25 cellular contexts compared by ENCODE assay signal in the genomic region with DNA sequence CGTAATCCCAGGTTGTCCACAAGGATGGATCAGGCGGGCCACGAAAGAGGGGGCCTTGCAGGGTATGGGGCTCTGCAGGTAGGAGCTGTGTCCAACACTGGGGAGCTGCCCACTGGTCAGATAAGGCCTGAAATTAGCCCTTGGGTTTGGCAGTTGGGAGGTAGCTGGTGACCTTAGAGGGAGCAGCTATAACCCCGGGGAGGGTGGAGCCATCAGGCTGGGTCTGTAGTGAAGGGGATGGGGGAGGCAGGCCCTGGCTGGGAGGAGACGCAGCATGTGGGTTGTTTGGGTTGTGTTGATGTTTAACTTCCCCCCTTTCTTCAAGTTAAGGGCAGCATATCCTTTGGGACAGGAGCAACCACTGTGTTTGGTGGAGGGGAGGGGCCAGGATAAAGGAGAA. TPM values are rescaled to one million over a fixed set of nuclear protein-coding genes. Genes with fewer than 3 reads are reported as not detected.
A peak's percentile ranks its signal among the peaks of the same experiment; 100 is the strongest.
DNase-seq lines count a peak whose midpoint lies in the region; ATAC-seq, FAIRE-seq and TF ChIP-seq lines count a peak whose summit lies in the region.
"Had no signal": no experiment of that assay in that cellular context is flagged by ENCODE, and none has a peak within 500 bp of the region (broad histone marks: within the 10 kb centered on the region; RNA-seq: fewer than 3 reads in every experiment).

No MANE protein-coding gene starts in this region.

- CTCF ChIA-PET in K562 (lab: Yijun Ruan, JAX; ENCODE audit: low intra/inter-chr PET ratio): no interaction called here
- CTCF ChIA-PET in PC-9 (lab: Charles Lee): no interaction called here

- H3K4me3 ChIP-seq in Loucy (ENCODE audit: low read length, poor library complexity, severe bottlenecking) (no peak overlapping the region), K562 (no peak overlapping the region), skeletal muscle tissue (ENCODE audit: low read length in 3 of 3) (no peak overlapping the region), PC-9 (no peak overlapping the region)
- H3K4me3 ChIP-seq: body of pancreas, neural progenitor cell had no signal

- peak overlapping the region; percentile 13 for H3K4me2 ChIP-seq in Loucy (ENCODE audit: low read depth, low read length, poor library complexity, severe bottlenecking)
- H3K4me2 ChIP-seq in K562 (ENCODE audit: insufficient read depth, low read length): peak overlapping the region; percentile 20
- no peak overlapping the region for H3K4me2 ChIP-seq in PC-9
- H3K4me2 ChIP-seq: neural progenitor cell had no signal

- no peak for TF ChIP-seq CTCF in Loucy (conservative IDR thresholded peaks at IDR 0.05; ENCODE audit: low read length)
- TF ChIP-seq CTCF in K562 (IDR thresholded peaks at IDR 0.05 in 2 of 3, conservative IDR thresholded peaks at IDR 0.05 in 1 of 3; ENCODE audit: insufficient read depth in 2 of 3, low read depth in 1 of 3, low read length in 3 of 3): no peak
- TF ChIP-seq CTCF in PC-9 (conservative IDR thresholded peaks at IDR 0.05): no peak

- 49% methylated on average over 5 of the region's 5 CpGs for WGBS in K562 (ENCODE audit: insufficient coverage, low coverage, missing lambda C conversion rate)

- peaks cover 43% of the 10 kb centered on the region for H3K4me1 ChIP-seq in Loucy (ENCODE audit: insufficient read depth, low read length, poor library complexity, severe bottlenecking)
- H3K4me1 ChIP-seq in K562 (replicated peaks in 1 of 2; ENCODE audit: control insufficient read depth in 2 of 2, insufficient read depth in 2 of 2, low read length in 2 of 2): peaks cover 35 to 57% of the 10 kb centered on the region in 2 experiments
- peaks cover 42 to 71% (median 58%) of the 10 kb centered on the region in 3 donors for H3K4me1 ChIP-seq in skeletal muscle tissue (ENCODE audit: control insufficient read depth in 3 of 3, insufficient read depth in 3 of 3, low read length in 3 of 3)
- H3K4me1 ChIP-seq in PC-9 (replicated peaks; ENCODE audit: insufficient read depth): 0 out of 2 replicates have a peak, but pooled peaks cover 6% of the 10 kb centered on the region

- H3K4me3 Mint-ChIP-seq in activated T-cell treated with anti-CD3 and anti-CD28 coated beads, Interleukin-2, amount 50 U/mL, for 72 hours: no peak overlapping the region
- H3K4me3 Mint-ChIP-seq: memory B cell, neural progenitor cell had no signal

- peaks cover 45% of the 10 kb centered on the region for H4K20me1 ChIP-seq in Loucy (ENCODE audit: insufficient read depth, low read length, poor library complexity, severe bottlenecking)
- H4K20me1 ChIP-seq in K562 (replicated peaks; ENCODE audit: control insufficient read depth, insufficient read depth, low read length): peaks cover 8% of the 10 kb centered on the region; the same call in 1 of the 2 replicates
- H4K20me1 ChIP-seq in PC-9 (ENCODE audit: insufficient read depth): peaks cover 34% of the 10 kb centered on the region

- H3F3A ChIP-seq in Loucy (ENCODE audit: low read depth) (no peaks in the 10 kb centered on the region), PC-9 (ENCODE audit: insufficient read depth, low read depth) (peaks cover 32% of the 10 kb centered on the region; the same call in 1 of the 2 replicates)

- H3K27me3 ChIP-seq in Loucy (ENCODE audit: insufficient read depth, low read length, poor library complexity, severe bottlenecking) (no peaks in the 10 kb centered on the region), K562 (ENCODE audit: control insufficient read depth in 2 of 2, insufficient read depth in 2 of 2, low read length in 2 of 2) (no peaks in the 10 kb centered on the region), skeletal muscle tissue (ENCODE audit: control insufficient read depth in 3 of 3, insufficient read depth in 3 of 3, low read length in 3 of 3) (no peaks in the 10 kb centered on the region), PC-9 (ENCODE audit: insufficient read depth, low read depth) (no peaks in the 10 kb centered on the region)
- H3K27me3 ChIP-seq: body of pancreas had no signal

- TF ChIP-seq POLR2A in K562 (conservative IDR thresholded peaks at IDR 0.05): no peak

- no peaks in the 10 kb centered on the region for H3K9me2 ChIP-seq in Loucy (replicated peaks; ENCODE audit: low read depth, low read length)
- no peaks in the 10 kb centered on the region for H3K9me2 ChIP-seq in PC-9 (ENCODE audit: insufficient read depth)

- H3K36me3 Mint-ChIP-seq in activated T-cell treated with anti-CD3 and anti-CD28 coated beads, Interleukin-2, amount 50 U/mL, for 72 hours (ENCODE audit: insufficient read depth in 2 of 2): peaks cover 16 to 26% of the 10 kb centered on the region in 2 donors

- POLR2A ChIA-PET in K562 (lab: Yijun Ruan, JAX): interaction anchor here (0.6 to 3.5 kb wide), 7 partner anchors 8 to 152 kb away, joined by 3 to 30 read pairs (median 6); no protein-coding TSS in a partner anchor
- POLR2A ChIA-PET in PC-9 (lab: Charles Lee; ENCODE audit: unreplicated experiment): interaction anchor here (0.6 kb wide), 1 partner anchor 143 kb away, joined by 4 read pairs; a partner anchor contains a TSS

- H3K36me3 ChIP-seq in Loucy (ENCODE audit: insufficient read depth, low read length): peaks cover 44% of the 10 kb centered on the region; the same call in 1 of the 2 replicates
- H3K36me3 ChIP-seq in K562 (ENCODE audit: control insufficient read depth, insufficient read depth, low read length): peaks cover 77% of the 10 kb centered on the region; the same call in 2 of the 3 replicates
- peaks cover 59 to 62% (median 60%) of the 10 kb centered on the region in 3 donors for H3K36me3 ChIP-seq in skeletal muscle tissue (ENCODE audit: control insufficient read depth in 3 of 3, insufficient read depth in 3 of 3, low read length in 3 of 3)
- H3K36me3 ChIP-seq in PC-9 (ENCODE audit: low read depth): peaks cover 21% of the 10 kb centered on the region
- H3K36me3 ChIP-seq: neural progenitor cell had no signal

- in situ Hi-C loops in K562 (cut with MboI): no loop called here

- H3K27me3 Mint-ChIP-seq in activated T-cell treated with anti-CD3 and anti-CD28 coated beads, Interleukin-2, amount 50 U/mL, for 72 hours (ENCODE audit: low read depth): no peaks in the 10 kb centered on the region
- H3K27me3 Mint-ChIP-seq: memory B cell had no signal

- no peak for FAIRE-seq in K562 (lab: Jason Lieb, UNC)
- FAIRE-seq: colon, GM19239, H1, kidney had no signal

- H3K4me1 Mint-ChIP-seq in activated T-cell treated with anti-CD3 and anti-CD28 coated beads, Interleukin-2, amount 50 U/mL, for 72 hours (ENCODE audit: low read depth): peaks cover 85% of the 10 kb centered on the region

- peak overlapping the region; percentile 80 for H3K27ac Mint-ChIP-seq in activated T-cell treated with anti-CD3 and anti-CD28 coated beads, Interleukin-2, amount 50 U/mL, for 72 hours
- H3K27ac Mint-ChIP-seq: memory B cell, neural progenitor cell had no signal

- H3K9ac ChIP-seq in Loucy (ENCODE audit: low read depth, low read length, poor library complexity, severe bottlenecking) (no peak overlapping the region), K562 (ENCODE audit: insufficient read depth in 1 of 2, low read depth in 2 of 2, low read length in 2 of 2) (peak overlapping the region in 1 of 2 experiments; percentile 83; a peak in 1 of 4 replicates), skeletal muscle tissue (ENCODE audit: low read depth in 1 of 3, low read length in 3 of 3) (peak overlapping the region in 2 of 3 donors; percentile 16 to 60)
- H3K9ac ChIP-seq: neural progenitor cell had no signal

- intact Hi-C loops in K562 (cut with micrococcal nuclease) (no loop called here), PC-9 (cut with micrococcal nuclease; ENCODE audit: unreplicated experiment) (no loop called here)

- TF ChIP-seq RAD21 in K562 (CRISPR knock-in tag; conservative IDR thresholded peaks at IDR 0.05 in 1 of 2, IDR thresholded peaks at IDR 0.05 in 1 of 2): no peak

- TF ChIP-seq EP300 in K562 (IDR thresholded peaks at IDR 0.05; ENCODE audit: low read length): no peak

- no peaks in the 10 kb centered on the region for H3K9me3 ChIP-seq in Loucy (ENCODE audit: insufficient read depth, low read depth, low read length)
- H3K9me3 ChIP-seq in K562 (replicated peaks; ENCODE audit: control insufficient read depth, insufficient read depth, low read depth, low read length): no peaks in the 10 kb centered on the region
- no peaks in the 10 kb centered on the region for H3K9me3 ChIP-seq in skeletal muscle tissue (ENCODE audit: control insufficient read depth in 3 of 3, low read length in 3 of 3)
- no peaks in the 10 kb centered on the region for H3K9me3 ChIP-seq in PC-9 (ENCODE audit: insufficient read depth, low read depth)
- H3K9me3 ChIP-seq: body of pancreas had no signal

- H2AFZ ChIP-seq in Loucy (ENCODE audit: low read length) (no peak overlapping the region), K562 (ENCODE audit: low read depth, low read length) (no peak overlapping the region), PC-9 (no peak overlapping the region)
- H2AFZ ChIP-seq: neural progenitor cell had no signal

- BruUV-seq in K562 (replicated peaks; lab: Mats Ljungman, UMichigan): no TSS peak
- BruUV-seq in PC-9 (replicated peaks; lab: Mats Ljungman, UMichigan): no TSS peak

- H3K79me2 ChIP-seq in Loucy (ENCODE audit: insufficient read depth, low read length) (peaks cover 48% of the 10 kb centered on the region), K562 (ENCODE audit: control insufficient read depth, insufficient read depth, low read length) (peaks cover 21% of the 10 kb centered on the region), PC-9 (ENCODE audit: low read depth) (peaks cover 32% of the 10 kb centered on the region)

- ATAC-seq in activated T-cell treated with anti-CD3 and anti-CD28 coated beads, Interleukin-2, amount 50 U/mL, for 72 hours (replicated peaks in 1 of 2): no peak
- ATAC-seq in K562: peak; percentile 61
- ATAC-seq: body of pancreas had no signal

- peaks cover 4% of the 10 kb centered on the region for H3K9me1 ChIP-seq in K562 (ENCODE audit: control insufficient read depth, insufficient read depth, low read length)

- no peak for DNase-seq in activated T-cell treated with anti-CD3 and anti-CD28 coated beads, Interleukin-2, amount 50 U/mL, for 72 hours
- DNase-seq in activated T-cell treated with anti-CD3 and anti-CD28 coated beads, Interleukin-2, amount 50 U/mL, for 1 hour: no peak
- peak in 3 of 4 experiments; percentile 36 to 60 (median 59) for DNase-seq in K562 (ENCODE audit: extremely low read depth in 1 of 4, low spot score in 3 of 4)
- DNase-seq in PC-9: no peak
- DNase-seq in germinal center (ENCODE audit: low spot score): no peak
- no peak for DNase-seq in middle frontal gyrus (ENCODE audit: extremely low spot score, low spot score)
- DNase-seq: ACHN; activated gamma-delta T cell treated with Interleukin-2 at 50 U/mL for 16 hours; body of pancreas; hypothalamus; kidney; NCI-H187; NK-92 treated with Interleukin-12 subunit alpha and Interleukin-12 subunit beta, amount 100 ng/mL, for 24 hours; RPMI8226; stimulated activated CD4-positive, alpha-beta T cell treated with anti-CD3 and anti-CD28 coated beads, Interleukin-15, amount 100 ng/mL, for 24 hours; stimulated activated naive CD4-positive, alpha-beta T cell treated with Interleukin-2 at 50 U/mL for 16 hours; trophoblast cell had no signal

- H3K9me3 Mint-ChIP-seq in activated T-cell treated with anti-CD3 and anti-CD28 coated beads, Interleukin-2, amount 50 U/mL, for 72 hours: no peaks in the 10 kb centered on the region
- H3K9me3 Mint-ChIP-seq: memory B cell, neural progenitor cell had no signal

- H3K27ac ChIP-seq in K562 (ENCODE audit: extremely low read depth, low read depth, low read length) (no peak overlapping the region; the same call in 2 of the 3 replicates), skeletal muscle tissue (ENCODE audit: low read depth, low read length) (peak overlapping the region; percentile 79), PC-9 (no peak overlapping the region)
- H3K27ac ChIP-seq: neural progenitor cell, VCaP had no signal

RNA-seq across cellular contexts. Expression of a gene that starts 5.9 kb away (rescaled TPM):
- 100 to 1,000 TPM; 251 to 263 TPM for total RNA-seq in activated T-cell treated with anti-CD3 and anti-CD28 coated beads, Interleukin-2, amount 50 U/mL, for 72 hours
- total RNA-seq in K562 (2011; cell fraction: chromatin; rRNA removed; ENCODE audit: low replicate concordance): 330 and 658 TPM in 2 replicates
- 248 and 270 TPM in 2 replicates for total RNA-seq in K562 (2011; cell fraction: nucleolus; rRNA removed)
- 297 and 366 TPM in 2 replicates for total RNA-seq in K562 (2011; cell fraction: nucleoplasm; rRNA removed)
- total RNA-seq in K562 (2014; rRNA removed) (31.4 and 34.9 TPM in 2 replicates), K562 (2014; rRNA removed; fragmentation: Illumina TruSeq; extraction: Trizol) (17.4 and 18.4 TPM in 2 replicates), K562 (2015; rRNA removed; fragmentation: Illumina TruSeq; extraction: Trizol) (22.7 and 23.6 TPM in 2 replicates), K562 (2021) (61.3 and 71.7 TPM in 2 replicates), skeletal muscle tissue (16.2 TPM), PC-9 (2021) (113 and 127 TPM in 2 replicates)
- polyA plus RNA-seq in K562 (2011; rRNA removed) (30.0 and 30.6 TPM in 2 replicates), K562 (2014; fragmentation: Illumina TruSeq; extraction: Trizol) (30.2 and 33.4 TPM in 2 replicates), K562 (2014; fragmentation: Nextera tagmentation; extraction: Ambion mirVana) (1 to 10 TPM; 3.1 to 3.4 TPM), K562 (2014; rRNA removed) (47.8 and 55.0 TPM in 2 replicates)
- polyA plus RNA-seq in K562 (2011; cell fraction: cytosol; rRNA removed): 11.8 and 25.6 TPM in 2 replicates
- polyA plus RNA-seq in K562 (2011; cell fraction: nucleus; rRNA removed): 127 and 214 TPM in 2 replicates
- polyA plus RNA-seq in K562 (2012): 36.2 and 46.8 TPM in 2 replicates
- polyA minus RNA-seq in K562 (2011; rRNA and poly(A)+ RNA removed): 20.1 and 32.9 TPM in 2 replicates
- 13.9 and 19.0 TPM in 2 replicates for polyA minus RNA-seq in K562 (2011; cell fraction: cytosol; rRNA and poly(A)+ RNA removed)
- polyA minus RNA-seq in K562 (2011; cell fraction: nucleus; rRNA and poly(A)+ RNA removed): 52.0 and 68.0 TPM in 2 replicates

RNA-seq across cellular contexts. Expression of a gene that starts 19.2 kb away (rescaled TPM):
- 10 to 100 TPM; 25.5 to 27.8 TPM for total RNA-seq in activated T-cell treated with anti-CD3 and anti-CD28 coated beads, Interleukin-2, amount 50 U/mL, for 72 hours
- total RNA-seq in K562 (2011; cell fraction: chromatin; rRNA removed; ENCODE audit: low replicate concordance): 5.3 and 11.2 TPM in 2 replicates
- 8.9 and 9.2 TPM in 2 replicates for total RNA-seq in K562 (2011; cell fraction: nucleolus; rRNA removed)
- 10.9 and 12.7 TPM in 2 replicates for total RNA-seq in K562 (2011; cell fraction: nucleoplasm; rRNA removed)
- total RNA-seq in K562 (2014; rRNA removed): 21.7 and 29.6 TPM in 2 replicates
- 7.2 and 11.7 TPM in 2 replicates for total RNA-seq in K562 (2014; rRNA removed; fragmentation: Illumina TruSeq; extraction: Trizol)
- 15.6 and 15.7 TPM in 2 replicates for total RNA-seq in K562 (2015; rRNA removed; fragmentation: Illumina TruSeq; extraction: Trizol)
- total RNA-seq in K562 (2021): 60.7 and 78.7 TPM in 2 replicates
- polyA plus RNA-seq in K562 (2011; rRNA removed): 13.0 and 20.5 TPM in 2 replicates
- 7.8 and 30.3 TPM in 2 replicates for polyA plus RNA-seq in K562 (2011; cell fraction: cytosol; rRNA removed)
- polyA plus RNA-seq in K562 (2011; cell fraction: nucleus; rRNA removed): 6.0 and 11.9 TPM in 2 replicates
- 25.2 and 31.6 TPM in 2 replicates for polyA plus RNA-seq in K562 (2012)
- 15.0 and 29.4 TPM in 2 replicates for polyA plus RNA-seq in K562 (2014; fragmentation: Illumina TruSeq; extraction: Trizol)
- 10 to 100 TPM in 1 of 2 experiments, 1 to 10 TPM in 1; 5.0 to 10.7 TPM for polyA plus RNA-seq in K562 (2014; fragmentation: Nextera tagmentation; extraction: Ambion mirVana)
- polyA plus RNA-seq in K562 (2014; rRNA removed): 38.9 and 57.5 TPM in 2 replicates
- polyA minus RNA-seq in K562 (2011; rRNA and poly(A)+ RNA removed): 2.4 and 3.5 TPM in 2 replicates
- 4.8 and 12.4 TPM in 2 replicates for polyA minus RNA-seq in K562 (2011; cell fraction: cytosol; rRNA and poly(A)+ RNA removed)
- polyA minus RNA-seq in K562 (2011; cell fraction: nucleus; rRNA and poly(A)+ RNA removed): 2.6 and 3.9 TPM in 2 replicates
- total RNA-seq in skeletal muscle tissue: 3.1 TPM
- 36.6 and 38.1 TPM in 2 replicates for total RNA-seq in PC-9 (2021)

RNA-seq across cellular contexts. Expression of a gene that starts 36.2 kb away (rescaled TPM):
- total RNA-seq in activated T-cell treated with anti-CD3 and anti-CD28 coated beads, Interleukin-2, amount 50 U/mL, for 72 hours: 10 to 100 TPM; 30.3 to 37.4 TPM
- 1.5 and 3.4 TPM in 2 replicates for total RNA-seq in K562 (2011; cell fraction: chromatin; rRNA removed; ENCODE audit: low replicate concordance)
- 3.6 and 4.3 TPM in 2 replicates for total RNA-seq in K562 (2011; cell fraction: nucleolus; rRNA removed)
- total RNA-seq in K562 (2011; cell fraction: nucleoplasm; rRNA removed): 2.3 and 3.1 TPM in 2 replicates
- total RNA-seq in K562 (2014; rRNA removed): 5.9 and 7.3 TPM in 2 replicates
- 4.3 and 4.6 TPM in 2 replicates for total RNA-seq in K562 (2014; rRNA removed; fragmentation: Illumina TruSeq; extraction: Trizol)
- 3.7 and 3.8 TPM in 2 replicates for total RNA-seq in K562 (2015; rRNA removed; fragmentation: Illumina TruSeq; extraction: Trizol)
- 9.4 and 10.6 TPM in 2 replicates for total RNA-seq in K562 (2021)
- 1.3 and 3.0 TPM in 2 replicates for polyA plus RNA-seq in K562 (2011; rRNA removed)
- polyA plus RNA-seq in K562 (2011; cell fraction: cytosol; rRNA removed): 1.4 and 5.8 TPM in 2 replicates
- 1.4 and 3.2 TPM in 2 replicates for polyA plus RNA-seq in K562 (2011; cell fraction: nucleus; rRNA removed)
- 2.6 and 6.0 TPM in 2 replicates for polyA plus RNA-seq in K562 (2012)
- 4.3 and 4.7 TPM in 2 replicates for polyA plus RNA-seq in K562 (2014; fragmentation: Illumina TruSeq; extraction: Trizol)
- polyA plus RNA-seq in K562 (2014; fragmentation: Nextera tagmentation; extraction: Ambion mirVana): under 1 TPM; 0.41 to 0.62 TPM
- polyA plus RNA-seq in K562 (2014; rRNA removed): 5.0 and 5.2 TPM in 2 replicates
- 2.1 and 3.9 TPM in 2 replicates for polyA minus RNA-seq in K562 (2011; rRNA and poly(A)+ RNA removed)
- polyA minus RNA-seq in K562 (2011; cell fraction: cytosol; rRNA and poly(A)+ RNA removed): 2.0 and 4.8 TPM in 2 replicates
- polyA minus RNA-seq in K562 (2011; cell fraction: nucleus; rRNA and poly(A)+ RNA removed): 1.8 and 2.3 TPM in 2 replicates
- total RNA-seq in skeletal muscle tissue: 0.52 TPM
- 8.4 and 10.6 TPM in 2 replicates for total RNA-seq in PC-9 (2021)

RNA-seq across cellular contexts. Expression of a gene that starts 37.2 kb away (rescaled TPM):
- total RNA-seq in activated T-cell treated with anti-CD3 and anti-CD28 coated beads, Interleukin-2, amount 50 U/mL, for 72 hours: 1 to 10 TPM; 2.7 to 7.7 TPM
- 12.2 and 22.3 TPM in 2 replicates for total RNA-seq in K562 (2011; cell fraction: chromatin; rRNA removed; ENCODE audit: low replicate concordance)
- 14.2 and 14.7 TPM in 2 replicates for total RNA-seq in K562 (2011; cell fraction: nucleolus; rRNA removed)
- 12.9 and 19.9 TPM in 2 replicates for total RNA-seq in K562 (2011; cell fraction: nucleoplasm; rRNA removed)
- total RNA-seq in K562 (2014; rRNA removed): 6.6 and 8.3 TPM in 2 replicates
- 3.0 and 3.7 TPM in 2 replicates for total RNA-seq in K562 (2014; rRNA removed; fragmentation: Illumina TruSeq; extraction: Trizol)
- total RNA-seq in K562 (2015; rRNA removed; fragmentation: Illumina TruSeq; extraction: Trizol): 4.0 and 5.1 TPM in 2 replicates
- total RNA-seq in K562 (2021): 33.4 and 33.7 TPM in 2 replicates
- polyA plus RNA-seq in K562 (2011; rRNA removed): 5.9 and 7.0 TPM in 2 replicates
- polyA plus RNA-seq in K562 (2011; cell fraction: cytosol; rRNA removed): 7.1 and 19.3 TPM in 2 replicates
- polyA plus RNA-seq in K562 (2011; cell fraction: nucleus; rRNA removed): 12.9 and 33.2 TPM in 2 replicates
- polyA plus RNA-seq in K562 (2012): 22.2 and 28.1 TPM in 2 replicates
- 14.0 and 17.8 TPM in 2 replicates for polyA plus RNA-seq in K562 (2014; fragmentation: Illumina TruSeq; extraction: Trizol)
- polyA plus RNA-seq in K562 (2014; fragmentation: Nextera tagmentation; extraction: Ambion mirVana): 1 to 10 TPM; 1.3 to 1.4 TPM
- polyA plus RNA-seq in K562 (2014; rRNA removed): 17.1 and 20.3 TPM in 2 replicates
- polyA minus RNA-seq in K562 (2011; rRNA and poly(A)+ RNA removed): 4.2 and 5.7 TPM in 2 replicates
- polyA minus RNA-seq in K562 (2011; cell fraction: cytosol; rRNA and poly(A)+ RNA removed): 12.4 and 18.0 TPM in 2 replicates
- 3.0 and 5.5 TPM in 2 replicates for polyA minus RNA-seq in K562 (2011; cell fraction: nucleus; rRNA and poly(A)+ RNA removed)
- 3.1 TPM for total RNA-seq in skeletal muscle tissue
- 26.9 and 43.3 TPM in 2 replicates for total RNA-seq in PC-9 (2021)

RNA-seq across cellular contexts. Expression of a gene that starts 41.6 kb away (rescaled TPM):
- 100 to 1,000 TPM; 182 to 190 TPM for total RNA-seq in activated T-cell treated with anti-CD3 and anti-CD28 coated beads, Interleukin-2, amount 50 U/mL, for 72 hours
- total RNA-seq in K562 (2011; cell fraction: chromatin; rRNA removed; ENCODE audit: low replicate concordance): 28.6 and 81.3 TPM in 2 replicates
- total RNA-seq in K562 (2011; cell fraction: nucleolus; rRNA removed): 130 and 156 TPM in 2 replicates
- 96.8 and 111 TPM in 2 replicates for total RNA-seq in K562 (2011; cell fraction: nucleoplasm; rRNA removed)
- total RNA-seq in K562 (2014; rRNA removed) (509 and 525 TPM in 2 replicates), K562 (2014; rRNA removed; fragmentation: Illumina TruSeq; extraction: Trizol) (498 and 574 TPM in 2 replicates), K562 (2015; rRNA removed; fragmentation: Illumina TruSeq; extraction: Trizol) (469 and 476 TPM in 2 replicates), K562 (2021) (460 and 522 TPM in 2 replicates), skeletal muscle tissue (156 TPM), PC-9 (2021) (262 and 278 TPM in 2 replicates)
- polyA plus RNA-seq in K562 (2011; rRNA removed) (331 and 538 TPM in 2 replicates), K562 (2014; fragmentation: Illumina TruSeq; extraction: Trizol) (538 and 584 TPM in 2 replicates), K562 (2014; fragmentation: Nextera tagmentation; extraction: Ambion mirVana) (1,000 to 10,000 TPM; 2,413 to 2,775 TPM), K562 (2014; rRNA removed) (729 and 824 TPM in 2 replicates)
- 662 and 1,258 TPM in 2 replicates for polyA plus RNA-seq in K562 (2011; cell fraction: cytosol; rRNA removed)
- polyA plus RNA-seq in K562 (2011; cell fraction: nucleus; rRNA removed): 149 and 186 TPM in 2 replicates
- polyA plus RNA-seq in K562 (2012): 361 and 450 TPM in 2 replicates
- polyA minus RNA-seq in K562 (2011; rRNA and poly(A)+ RNA removed): 209 and 374 TPM in 2 replicates
- 99.7 and 217 TPM in 2 replicates for polyA minus RNA-seq in K562 (2011; cell fraction: cytosol; rRNA and poly(A)+ RNA removed)
- 36.3 and 46.2 TPM in 2 replicates for polyA minus RNA-seq in K562 (2011; cell fraction: nucleus; rRNA and poly(A)+ RNA removed)

Comparison
In these comparisons a context has a peak if more than half of its experiments do, and no peak if none do; other contexts are left out.
1. DNase-seq: peak in K562 (3 of 4); none in activated T-cell treated with anti-CD3 and anti-CD28 coated beads, Interleukin-2, amount 50 U/mL, for 72 hours (0 of 2), activated T-cell treated with anti-CD3 and anti-CD28 coated beads, Interleukin-2, amount 50 U/mL, for 1 hour (single experiment), PC-9 (0 of 2), germinal center (single experiment) and middle frontal gyrus (single experiment).